In genomic region chr13:78430166-78430791, GRCh38 we compare ENCODE assay signal across 24 cellular contexts.
A peak's percentile ranks its signal among the peaks of the same experiment; 100 is the strongest.
DNase-seq lines count a peak whose midpoint lies in the region; ATAC-seq and TF ChIP-seq lines count a peak whose summit lies in the region.
"Had no signal": no experiment of that assay in that cellular context is flagged by ENCODE, and none has a peak within 500 bp of the region (broad histone marks: within the 10 kb centered on the region; RNA-seq: fewer than 3 reads in every experiment).

No MANE protein-coding gene starts in this region.

- ATAC-seq in mucosa of descending colon (no peak), HG03565 (IDR thresholded peaks at IDR 0.05; ENCODE audit: unreplicated experiment) (no peak)
- no peak for ATAC-seq in stimulated activated naive CD8-positive, alpha-beta T cell treated with anti-CD3 and anti-CD28 coated beads, Interleukin-15, amount 100 ng/mL, for 72 hours
- ATAC-seq: HCT116, Panc1 had no signal

- DNase-seq in Daoy (ENCODE audit: low read depth), result peak; percentile 44
- peak; percentile 14 for DNase-seq in medulla oblongata (ENCODE audit: extremely low spot score)
- no peak for DNase-seq in mucosa of descending colon
- no peak for DNase-seq in GOT3 (lab: John Stamatoyannopoulos, UW)
- no peak for DNase-seq in stimulated activated naive CD8-positive, alpha-beta T cell treated with anti-CD3 and anti-CD28 coated beads, Interleukin-15, amount 100 ng/mL, for 72 hours
- DNase-seq: ACHN; activated CD8-positive, alpha-beta memory T cell treated with anti-CD3 and anti-CD28 coated beads, Interleukin-2, amount 50 U/mL, for 48 hours; activated effector memory CD4-positive, alpha-beta T cell treated with anti-CD3 and anti-CD28 coated beads, Interleukin-2, amount 50 U/mL, for 16 hours; colonic mucosa; head of caudate nucleus; kidney; NCI-H1694 treated with DMSO at 0.1 percent for 48 hours; NCI-H446; WERI-Rb-1 had no signal

- TF ChIP-seq CTCF in mucosa of descending colon (IDR thresholded peaks at IDR 0.05), result no peak

- H3K4me1 ChIP-seq in HUES6 (ENCODE audit: control insufficient read depth, insufficient read depth, low read length) (peaks cover 13% of the 10 kb centered on the region), ectodermal cell (ENCODE audit: control insufficient read depth, insufficient read depth, low read length) (peaks cover 11% of the 10 kb centered on the region), mucosa of descending colon (ENCODE audit: low read depth) (no peaks in the 10 kb centered on the region)
- H3K4me1 ChIP-seq: BLaER1 treated with 17β-estradiol and CSF1 and Interleukin-3, amounts not matched to agents 10 nM and 100 nM; breast epithelium; colonic mucosa; SJSA1 had no signal

- intact Hi-C loops in mucosa of descending colon (cut with DNase I, micrococcal nuclease), result no loop called here

- H3K9me3 Mint-ChIP-seq in stimulated activated naive CD8-positive, alpha-beta T cell treated with anti-CD3 and anti-CD28 coated beads, Interleukin-15, amount 100 ng/mL, for 72 hours, result no peaks in the 10 kb centered on the region
- H3K9me3 Mint-ChIP-seq: T-helper 1 cell treated with Interleukin-12 subunit alpha and Interleukin-12 subunit beta and Interleukin-4 antibody, amounts not matched to agents 30 μg/mL and 1 μg/mL, for 36 hours had no signal

- H3K4me3 ChIP-seq in HUES6 (ENCODE audit: low read depth, low read length) (peak overlapping the region; percentile 19; the same call in 1 of the 2 replicates), ectodermal cell (ENCODE audit: insufficient read depth, low read depth, low read length) (peak overlapping the region; percentile 5), mucosa of descending colon (no peak overlapping the region)
- H3K4me3 ChIP-seq: BLaER1 treated with 17β-estradiol and CSF1 and Interleukin-3, amounts not matched to agents 10 nM and 100 nM; breast epithelium; colonic mucosa; lung; SJSA1 had no signal

- H3K27ac Mint-ChIP-seq in stimulated activated naive CD8-positive, alpha-beta T cell treated with anti-CD3 and anti-CD28 coated beads, Interleukin-15, amount 100 ng/mL, for 72 hours, result no peak overlapping the region
- H3K27ac Mint-ChIP-seq: T-helper 1 cell treated with Interleukin-12 subunit alpha and Interleukin-12 subunit beta and Interleukin-4 antibody, amounts not matched to agents 30 μg/mL and 1 μg/mL, for 36 hours had no signal

- H3K36me3 ChIP-seq in HUES6 (ENCODE audit: control insufficient read depth, insufficient read depth, low read length), result no peaks in the 10 kb centered on the region
- H3K36me3 ChIP-seq in ectodermal cell (ENCODE audit: control insufficient read depth, insufficient read depth, low read length), result no peaks in the 10 kb centered on the region
- H3K36me3 ChIP-seq in mucosa of descending colon (ENCODE audit: low read depth), result no peaks in the 10 kb centered on the region
- H3K36me3 ChIP-seq: BLaER1 treated with 17β-estradiol and CSF1 and Interleukin-3, amounts not matched to agents 10 nM and 100 nM; breast epithelium; colonic mucosa; SJSA1; WERI-Rb-1 had no signal

- H3K4me3 Mint-ChIP-seq in stimulated activated naive CD8-positive, alpha-beta T cell treated with anti-CD3 and anti-CD28 coated beads, Interleukin-15, amount 100 ng/mL, for 72 hours, result no peak overlapping the region
- H3K4me3 Mint-ChIP-seq: T-helper 1 cell treated with Interleukin-12 subunit alpha and Interleukin-12 subunit beta and Interleukin-4 antibody, amounts not matched to agents 30 μg/mL and 1 μg/mL, for 36 hours had no signal

- no peaks in the 10 kb centered on the region for H3K4me1 Mint-ChIP-seq in stimulated activated naive CD8-positive, alpha-beta T cell treated with anti-CD3 and anti-CD28 coated beads, Interleukin-15, amount 100 ng/mL, for 72 hours

- peaks cover 24% of the 10 kb centered on the region for H3K27me3 Mint-ChIP-seq in stimulated activated naive CD8-positive, alpha-beta T cell treated with anti-CD3 and anti-CD28 coated beads, Interleukin-15, amount 100 ng/mL, for 72 hours

- H3K27me3 ChIP-seq in HUES6 (ENCODE audit: control insufficient read depth, insufficient read depth, low read length) (no peaks in the 10 kb centered on the region), ectodermal cell (ENCODE audit: control insufficient read depth, insufficient read depth, low read length, poor library complexity, severe bottlenecking) (no peaks in the 10 kb centered on the region)
- H3K27me3 ChIP-seq: BLaER1 treated with 17β-estradiol and CSF1 and Interleukin-3, amounts not matched to agents 10 nM and 100 nM; breast epithelium; colonic mucosa; SJSA1 had no signal

- H3K9me3 ChIP-seq in HUES6 (ENCODE audit: control insufficient read depth, insufficient read depth, low read depth, low read length) (no peaks in the 10 kb centered on the region), ectodermal cell (ENCODE audit: control insufficient read depth, low read length) (no peaks in the 10 kb centered on the region), mucosa of descending colon (no peaks in the 10 kb centered on the region)
- H3K9me3 ChIP-seq: BLaER1 treated with 17β-estradiol and CSF1 and Interleukin-3, amounts not matched to agents 10 nM and 100 nM; breast epithelium; colonic mucosa; SJSA1 had no signal

- H3K27ac ChIP-seq in HUES6 (ENCODE audit: low read depth, low read length) (no peak overlapping the region), ectodermal cell (ENCODE audit: insufficient read depth, low read depth, low read length, poor library complexity, severe bottlenecking) (peak overlapping the region; percentile 58)
- H3K27ac ChIP-seq: BLaER1 treated with 17β-estradiol and CSF1 and Interleukin-3, amounts not matched to agents 10 nM and 100 nM; breast epithelium; colonic mucosa; SJSA1; WERI-Rb-1 had no signal

- WGBS in ectodermal cell, 2 experiments, result 68 to 81% methylated on average over 12 to 13 of the region's 13 CpGs

- H3K9ac ChIP-seq in HUES6 (ENCODE audit: low read length), result no peak overlapping the region
- H3K9ac ChIP-seq: BLaER1 treated with 17β-estradiol and CSF1 and Interleukin-3, amounts not matched to agents 10 nM and 100 nM had no signal

Comparison
In these comparisons a context has a peak if more than half of its experiments do, and no peak if none do; other contexts are left out.
1. DNase-seq: peak in Daoy (single experiment) and medulla oblongata (single experiment); none in mucosa of descending colon (0 of 3), GOT3 (single experiment) and stimulated activated naive CD8-positive, alpha-beta T cell treated with anti-CD3 and anti-CD28 coated beads, Interleukin-15, amount 100 ng/mL, for 72 hours (0 of 2).